ENCODE assay signal across 27 cellular contexts in the genomic region with DNA sequence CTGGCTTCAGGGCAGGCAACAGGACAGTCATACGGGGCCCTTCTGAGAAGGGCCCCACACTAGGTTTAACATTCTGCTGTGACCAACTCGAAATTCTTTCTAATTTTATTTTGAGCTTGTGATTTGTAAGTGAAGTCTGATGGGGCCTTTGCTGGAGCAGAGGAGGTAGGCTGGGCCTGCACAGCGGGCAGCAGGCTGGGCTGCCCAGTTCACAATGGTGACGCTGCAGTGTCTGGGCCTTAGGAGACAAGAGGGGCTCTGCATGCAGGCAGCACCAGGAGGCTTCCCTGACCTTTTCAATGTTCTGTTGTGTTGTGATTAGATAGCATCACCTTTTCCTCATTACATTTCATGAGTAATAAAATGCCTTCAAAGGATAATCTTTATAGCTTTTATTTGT.
"Had no signal": no experiment of that assay in that cellular context is flagged by ENCODE, and none has a peak within 500 bp of the region (broad histone marks: within the 10 kb centered on the region; RNA-seq: fewer than 3 reads in every experiment).

No MANE protein-coding gene starts in this region.

- H3K36me3 ChIP-seq: ascending aorta, breast epithelium, esophagus muscularis mucosa, gastrocnemius medialis had no signal

- H3K4me1 Mint-ChIP-seq: activated CD4-positive, alpha-beta T cell treated with anti-CD3 and anti-CD28 coated beads for 36 hours; activated CD4-positive, alpha-beta T cell treated with anti-CD3 and anti-CD28 coated beads, Interleukin-2, amount 10 ng/mL, durations not matched to agents 24 days and 14 days; activated naive CD4-positive, alpha-beta T cell treated with anti-CD3 and anti-CD28 coated beads, Interleukin-2, amount 10 ng/mL, durations not matched to agents 7 days and 5 days; activated naive CD8-positive, alpha-beta T cell treated with anti-CD3 and anti-CD28 coated beads, Interleukin-2, amount 10 ng/mL, durations not matched to agents 7 days and 5 days; central memory CD8-positive, alpha-beta T cell had no signal

- H3K9me3 Mint-ChIP-seq: activated CD4-positive, alpha-beta memory T cell treated with anti-CD3 and anti-CD28 coated beads for 36 hours; activated naive CD4-positive, alpha-beta T cell treated with anti-CD3 and anti-CD28 coated beads, Interleukin-2, amount 10 ng/mL, durations not matched to agents 7 days and 5 days had no signal

- H3K27ac Mint-ChIP-seq: activated CD4-positive, alpha-beta memory T cell treated with anti-CD3 and anti-CD28 coated beads for 36 hours; activated CD4-positive, alpha-beta T cell treated with anti-CD3 and anti-CD28 coated beads for 36 hours; activated CD4-positive, alpha-beta T cell treated with anti-CD3 and anti-CD28 coated beads, Interleukin-2, amount 10 ng/mL, durations not matched to agents 24 days and 14 days; activated naive CD4-positive, alpha-beta T cell treated with anti-CD3 and anti-CD28 coated beads, Interleukin-2, amount 10 ng/mL, durations not matched to agents 7 days and 5 days; activated naive CD4-positive, alpha-beta T cell treated with anti-CD3 and anti-CD28 coated beads, Interleukin-2, amount 50 U/mL, for 72 hours; activated naive CD8-positive, alpha-beta T cell treated with anti-CD3 and anti-CD28 coated beads, Interleukin-2, amount 10 ng/mL, durations not matched to agents 7 days and 5 days; activated T-cell treated with anti-CD3 and anti-CD28 coated beads, Interleukin-2, amount 50 U/mL, for 24 hours; activated T-cell treated with anti-CD3 and anti-CD28 coated beads, Interleukin-2, amount 50 U/mL, for 72 hours; dendritic cell treated with granulocyte-macrophage colony-stimulating factor and Interleukin-4, amounts not matched to agents 40 ng/mL and 50 ng/mL, for 4 days had no signal

- DNase-seq: activated CD4-positive, alpha-beta memory T cell treated with anti-CD3 and anti-CD28 coated beads for 36 hours; activated CD4-positive, alpha-beta T cell treated with anti-CD3 and anti-CD28 coated beads for 36 hours; activated CD4-positive, CD25-positive, alpha-beta regulatory T cell; activated CD4-positive, CD25-positive, alpha-beta regulatory T cell treated with anti-CD3 and anti-CD28 coated beads, Interleukin-2, amount 50 U/mL, for 72 hours; activated CD8-positive, alpha-beta memory T cell treated with anti-CD3 and anti-CD28 coated beads, Interleukin-2, amount 50 U/mL, for 48 hours; activated gamma-delta T cell; activated naive CD4-positive, alpha-beta T cell; activated naive CD4-positive, alpha-beta T cell treated with anti-CD3 and anti-CD28 coated beads, Interleukin-2, amount 10 ng/mL, durations not matched to agents 7 days and 5 days; activated naive CD8-positive, alpha-beta T cell treated with anti-CD3 and anti-CD28 coated beads, Interleukin-2, amount 10 ng/mL, durations not matched to agents 7 days and 5 days; activated T-cell treated with anti-CD3 and anti-CD28 coated beads for 4 hours; activated T-cell treated with anti-CD3 and anti-CD28 coated beads, Interleukin-2, amount 50 U/mL, for 24 hours; activated T-cell treated with anti-CD3 and anti-CD28 coated beads, Interleukin-2, amount 50 U/mL, for 72 hours; dorsolateral prefrontal cortex; effector memory CD4-positive, alpha-beta T cell; erythroblast; foreskin keratinocyte; gastrocnemius medialis; T-helper 2 cell had no signal

- ATAC-seq: activated CD4-positive, alpha-beta T cell treated with anti-CD3 and anti-CD28 coated beads for 36 hours; activated naive CD4-positive, alpha-beta T cell treated with anti-CD3 and anti-CD28 coated beads, Interleukin-2, amount 50 U/mL, for 72 hours; activated T-cell treated with anti-CD3 and anti-CD28 coated beads, Interleukin-2, amount 50 U/mL, for 72 hours; foreskin keratinocyte; gastrocnemius medialis had no signal

- H3K27me3 Mint-ChIP-seq: dendritic cell treated with granulocyte-macrophage colony-stimulating factor and Interleukin-4, amounts not matched to agents 40 ng/mL and 50 ng/mL, for 4 days had no signal

- H3K4me3 ChIP-seq: ascending aorta, breast epithelium, coronary artery, dorsolateral prefrontal cortex, esophagus muscularis mucosa, gastrocnemius medialis had no signal

- H3K4me1 ChIP-seq: ascending aorta, breast epithelium, foreskin keratinocyte, gastrocnemius medialis had no signal

- H3K4me3 Mint-ChIP-seq: activated CD4-positive, alpha-beta memory T cell treated with anti-CD3 and anti-CD28 coated beads for 36 hours; activated CD4-positive, alpha-beta T cell treated with anti-CD3 and anti-CD28 coated beads for 36 hours; activated CD4-positive, alpha-beta T cell treated with anti-CD3 and anti-CD28 coated beads, Interleukin-2, amount 10 ng/mL, durations not matched to agents 24 days and 14 days; activated naive CD4-positive, alpha-beta T cell treated with anti-CD3 and anti-CD28 coated beads, Interleukin-2, amount 10 ng/mL, durations not matched to agents 7 days and 5 days; activated naive CD8-positive, alpha-beta T cell treated with anti-CD3 and anti-CD28 coated beads, Interleukin-2, amount 10 ng/mL, durations not matched to agents 7 days and 5 days; activated T-cell treated with anti-CD3 and anti-CD28 coated beads, Interleukin-2, amount 50 U/mL, for 24 hours; activated T-cell treated with anti-CD3 and anti-CD28 coated beads, Interleukin-2, amount 50 U/mL, for 72 hours; brain; central memory CD8-positive, alpha-beta T cell; dendritic cell treated with granulocyte-macrophage colony-stimulating factor and Interleukin-4, amounts not matched to agents 40 ng/mL and 50 ng/mL, for 4 days had no signal

- H3K27ac ChIP-seq: ascending aorta, breast epithelium, dorsolateral prefrontal cortex, esophagus muscularis mucosa, foreskin keratinocyte, gastrocnemius medialis had no signal

- H3K9me3 ChIP-seq: breast epithelium, esophagus muscularis mucosa, gastrocnemius medialis had no signal

- H3K27me3 ChIP-seq: ascending aorta, breast epithelium, dorsolateral prefrontal cortex, esophagus muscularis mucosa, foreskin keratinocyte, gastrocnemius medialis had no signal

- H3K36me3 Mint-ChIP-seq: activated CD4-positive, alpha-beta memory T cell treated with anti-CD3 and anti-CD28 coated beads for 36 hours; activated naive CD4-positive, alpha-beta T cell treated with anti-CD3 and anti-CD28 coated beads, Interleukin-2, amount 10 ng/mL, durations not matched to agents 7 days and 5 days; activated naive CD8-positive, alpha-beta T cell treated with anti-CD3 and anti-CD28 coated beads, Interleukin-2, amount 10 ng/mL, durations not matched to agents 7 days and 5 days; brain had no signal
